21 cellular contexts compared by ENCODE assay signal in the genomic region with DNA sequence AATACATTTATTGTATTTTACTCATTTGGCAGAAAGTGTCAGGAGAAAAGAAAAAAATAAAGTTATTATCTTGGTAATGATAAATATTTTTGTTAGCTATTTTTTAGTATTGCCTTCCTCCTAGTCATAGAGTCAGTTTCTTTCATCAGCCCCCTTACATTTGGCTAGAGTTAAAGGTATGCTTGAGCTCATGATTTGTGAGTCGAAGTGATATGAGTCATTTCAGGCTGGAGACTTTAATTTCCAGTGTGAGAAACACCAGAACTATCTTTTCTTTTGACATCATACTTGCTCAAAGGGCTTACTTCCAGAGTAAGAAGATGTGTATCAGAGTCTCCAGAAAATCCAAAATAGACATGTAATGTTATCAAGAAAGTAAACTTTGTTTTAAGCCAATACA.
DNase-seq lines count a peak whose midpoint lies in the region; FAIRE-seq and TF ChIP-seq lines count a peak whose summit lies in the region.
"Had no signal": no experiment of that assay in that cellular context is flagged by ENCODE, and none has a peak within 500 bp of the region (broad histone marks: within the 10 kb centered on the region; RNA-seq: fewer than 3 reads in every experiment).

No MANE protein-coding gene starts in this region.

- H3K4me3 ChIP-seq in fibroblast of mammary gland (ENCODE audit: control insufficient read depth, low read depth, low read length) (no peak overlapping the region), skeletal muscle cell (ENCODE audit: low read depth, low read length) (no peak overlapping the region)
- H3K4me3 ChIP-seq: MG63 had no signal

- FAIRE-seq in H54 (lab: Jason Lieb, UNC), result no peak
- FAIRE-seq: D721Med, HepG2 had no signal

- no peak for TF ChIP-seq CTCF in fibroblast of mammary gland (conservative IDR thresholded peaks at IDR 0.05; ENCODE audit: control insufficient read depth, insufficient read depth, low read depth, low read length)

- no peak for TF ChIP-seq POLR2A in H54 (IDR thresholded peaks at IDR 0.05; ENCODE audit: low read depth, low read length)

- DNase-seq in HCEC 1CT, result peak; percentile 15
- DNase-seq in astrocyte of the hippocampus (ENCODE audit: low read depth, low spot score), result peak; percentile 37
- peak; percentile 84 for DNase-seq in fibroblast of mammary gland (ENCODE audit: low read depth)
- peak; percentile 85 for DNase-seq in skeletal muscle cell (ENCODE audit: low read depth)
- DNase-seq in islet precursor cell, result no peak
- DNase-seq in H54 (ENCODE audit: insufficient read length, low spot score), result no peak
- DNase-seq in T1000 (lab: John Stamatoyannopoulos, UW), result no peak
- DNase-seq: CD8-positive, alpha-beta T cell; DND-41; GDM1; GOT3; HFFc6; MG63; NCI-H1092 treated with DMSO at 0.1 percent for 48 hours; NCI-H1694; NCI-H2107; NCI-H345; NCI-H69; NK-92 treated with Interleukin-12 subunit alpha and Interleukin-12 subunit beta, amount 100 ng/mL, for 24 hours had no signal

Comparison
In these comparisons a context has a peak if more than half of its experiments do, and no peak if none do; other contexts are left out.
1. DNase-seq: peak in HCEC 1CT (single experiment), astrocyte of the hippocampus (single experiment), fibroblast of mammary gland (single experiment) and skeletal muscle cell (single experiment); none in islet precursor cell (single experiment), H54 (single experiment) and T1000 (single experiment).